Comparison of ENCODE assay signal across 13 cellular contexts in genomic region chr7:107999814-108000560, GRCh38. TPM values are rescaled to one million over a fixed set of nuclear protein-coding genes. Genes with fewer than 3 reads are reported as not detected.
DNase-seq lines count a peak whose midpoint lies in the region; ATAC-seq and TF ChIP-seq lines count a peak whose summit lies in the region.
"Had no signal": no experiment of that assay in that cellular context is flagged by ENCODE, and none has a peak within 500 bp of the region (broad histone marks: within the 10 kb centered on the region; RNA-seq: fewer than 3 reads in every experiment).

No MANE protein-coding gene starts in this region.

- peaks cover 0 to 52% (median 0%) of the 10 kb centered on the region in 7 donors for H3K27me3 ChIP-seq in heart right ventricle
- peaks cover 34% of the 10 kb centered on the region for H3K27me3 ChIP-seq in lower lobe of right lung (ENCODE audit: low read depth)
- H3K27me3 ChIP-seq in upper lobe of left lung = peaks cover 2 to 14% (median 8%) of the 10 kb centered on the region in 4 donors

- no peaks in the 10 kb centered on the region for H3K9me3 ChIP-seq in heart right ventricle
- H3K9me3 ChIP-seq in lower lobe of right lung = no peaks in the 10 kb centered on the region
- H3K9me3 ChIP-seq in upper lobe of left lung = no peaks in the 10 kb centered on the region
- H3K9me3 ChIP-seq: mucosa of descending colon, suprapubic skin had no signal

- H3K36me3 ChIP-seq in heart right ventricle (peaks cover 0 to 30% (median 0%) of the 10 kb centered on the region in 9 donors), lower lobe of right lung (no peaks in the 10 kb centered on the region), upper lobe of left lung (peaks cover 0 to 5% (median 0%) of the 10 kb centered on the region in 4 donors)

- peak overlapping the region; percentile 70 to 93 (median 86) for H3K27ac ChIP-seq in heart right ventricle
- H3K27ac ChIP-seq in lower lobe of right lung = peak overlapping the region; percentile 82
- H3K27ac ChIP-seq in upper lobe of left lung = peak overlapping the region; percentile 0 to 78 (median 74)
- H3K27ac ChIP-seq: suprapubic skin had no signal

- DNase-seq in heart right ventricle (no peak), cardiac septum (ENCODE audit: low spot score) (no peak), cardiac fibroblast (ENCODE audit: low read depth in 2 of 2) (peak in 1 of 2 donors; percentile 57), lower lobe of right lung (no peak), upper lobe of left lung (no peak), MV-4-11 (lab: John Stamatoyannopoulos, UW) (no peak), natural killer cell (no peak), NCI-H1092 (lab: John Stamatoyannopoulos, UW) (no peak)
- DNase-seq: 8988T; mucosa of descending colon; stimulated activated CD4-positive, alpha-beta T cell treated with anti-CD3 and anti-CD28 coated beads, Interleukin-2, amount 100 ng/mL, for 24 hours had no signal

- H3K4me3 Mint-ChIP-seq in natural killer cell = no peak overlapping the region

- peaks cover 10 to 84% (median 65%) of the 10 kb centered on the region in 9 donors for H3K4me1 ChIP-seq in heart right ventricle
- peaks cover 62% of the 10 kb centered on the region for H3K4me1 ChIP-seq in lower lobe of right lung
- peaks cover 19 to 46% (median 28%) of the 10 kb centered on the region in 4 donors for H3K4me1 ChIP-seq in upper lobe of left lung

- H3K4me3 ChIP-seq in heart right ventricle = peak overlapping the region in 9 of 10 donors; percentile 4 to 88 (median 71)
- peak overlapping the region; percentile 79 to 89 for H3K4me3 ChIP-seq in cardiac fibroblast (replicated peaks in 1 of 2; ENCODE audit: low read depth in 2 of 2, low read length in 2 of 2)
- H3K4me3 ChIP-seq in lower lobe of right lung = peak overlapping the region; percentile 69
- H3K4me3 ChIP-seq in upper lobe of left lung = peak overlapping the region in 2 of 4 donors; percentile 62 to 69
- H3K4me3 ChIP-seq: mucosa of descending colon had no signal

- peak in 2 of 8 donors; percentile 10 to 16 for ATAC-seq in heart right ventricle
- ATAC-seq in lower lobe of right lung = no peak
- no peak for ATAC-seq in upper lobe of left lung (ENCODE audit: low FRiP score in 2 of 2)
- no peak for ATAC-seq in natural killer cell
- ATAC-seq: mucosa of descending colon had no signal

- TF ChIP-seq POLR2A in upper lobe of left lung (IDR thresholded peaks at IDR 0.05) = no peak

- intact Hi-C loops in heart right ventricle (cut with DNase I) (loop anchor here in 8 of 10 donors (2.0 to 10.0 kb wide), 8 partner anchors 27 to 147 kb away; partner anchors contain the start of gene DLD (in 1 of the 8)), cardiac septum (cut with DNase I) (loop anchor here (5.0 to 10.0 kb wide), 3 partner anchors 63 to 145 kb away; no protein-coding TSS in a partner anchor), lower lobe of right lung (cut with DNase I) (no loop called here), natural killer cell (cut with micrococcal nuclease) (no loop called here)

- peaks cover 11 to 16% of the 10 kb centered on the region in 2 donors for H3K4me1 Mint-ChIP-seq in natural killer cell

- H3K27me3 Mint-ChIP-seq in natural killer cell (ENCODE audit: low read depth in 2 of 2) = peaks cover 44 to 58% of the 10 kb centered on the region in 2 donors

- peaks cover 7% of the 10 kb centered on the region for H3K36me3 Mint-ChIP-seq in natural killer cell
- H3K36me3 Mint-ChIP-seq: activated naive CD8-positive, alpha-beta T cell had no signal

- no peak for TF ChIP-seq CTCF in heart right ventricle (IDR thresholded peaks at IDR 0.05)
- no peak for TF ChIP-seq CTCF in cardiac fibroblast (IDR thresholded peaks at IDR 0.05; ENCODE audit: low read depth, low read length)
- TF ChIP-seq CTCF in lower lobe of right lung (IDR thresholded peaks at IDR 0.05) = no peak
- TF ChIP-seq CTCF in upper lobe of left lung (IDR thresholded peaks at IDR 0.05) = no peak
- TF ChIP-seq CTCF in natural killer cell (IDR thresholded peaks at IDR 0.05) = no peak

- H3K27ac Mint-ChIP-seq in natural killer cell = no peak overlapping the region
- H3K27ac Mint-ChIP-seq: activated naive CD8-positive, alpha-beta T cell had no signal

- H3K9me3 Mint-ChIP-seq in natural killer cell = peaks cover 0 to 3% of the 10 kb centered on the region in 2 donors

- no peak for TF ChIP-seq EP300 in upper lobe of left lung (IDR thresholded peaks at IDR 0.05)

- 56 to 62% methylated on average over 4 of the region's 4 CpGs for WGBS in heart right ventricle, 2 donors
- WGBS in upper lobe of left lung, 2 donors = 71 to 82% methylated on average over 4 of the region's 4 CpGs

RNA-seq across cellular contexts. Expression of gene LAMB1, which starts 3.0 kb away (rescaled TPM):
- total RNA-seq in heart right ventricle (10 to 100 TPM; 33.3 to 84.8 (median 52.7) TPM), cardiac septum (55.1 TPM), lower lobe of right lung (104 TPM), upper lobe of left lung (100 to 1,000 TPM; 100 to 443 (median 135) TPM), natural killer cell (not detected)
- 100 to 1,000 TPM in 1 of 2 donors, 10 to 100 TPM in 1; 84.0 to 145 TPM for polyA plus RNA-seq in heart right ventricle

Comparison
In these comparisons a context has a peak if more than half of its experiments do, and no peak if none do; other contexts are left out.
1. RNA of gene LAMB1, which starts 3.0 kb away (total RNA-seq): 100 to 443 TPM in upper lobe of left lung, 104 TPM in lower lobe of right lung (single experiment), 55.1 TPM in cardiac septum (single experiment) and 33.3 to 84.8 TPM in heart right ventricle; not detected in natural killer cell; every median in the first group is over 10 times any median in the second.
2. intact Hi-C loops: an anchor here in heart right ventricle (2.0 to 10.0 kb wide) and cardiac septum (5.0 to 10.0 kb wide); none called in lower lobe of right lung and natural killer cell.
3. Peak in every context shown above with its lines, with median percentiles within 50 percentile points of each other: H3K27ac ChIP-seq.